ENCODE assay signal across 10 cellular contexts in the genomic region with DNA sequence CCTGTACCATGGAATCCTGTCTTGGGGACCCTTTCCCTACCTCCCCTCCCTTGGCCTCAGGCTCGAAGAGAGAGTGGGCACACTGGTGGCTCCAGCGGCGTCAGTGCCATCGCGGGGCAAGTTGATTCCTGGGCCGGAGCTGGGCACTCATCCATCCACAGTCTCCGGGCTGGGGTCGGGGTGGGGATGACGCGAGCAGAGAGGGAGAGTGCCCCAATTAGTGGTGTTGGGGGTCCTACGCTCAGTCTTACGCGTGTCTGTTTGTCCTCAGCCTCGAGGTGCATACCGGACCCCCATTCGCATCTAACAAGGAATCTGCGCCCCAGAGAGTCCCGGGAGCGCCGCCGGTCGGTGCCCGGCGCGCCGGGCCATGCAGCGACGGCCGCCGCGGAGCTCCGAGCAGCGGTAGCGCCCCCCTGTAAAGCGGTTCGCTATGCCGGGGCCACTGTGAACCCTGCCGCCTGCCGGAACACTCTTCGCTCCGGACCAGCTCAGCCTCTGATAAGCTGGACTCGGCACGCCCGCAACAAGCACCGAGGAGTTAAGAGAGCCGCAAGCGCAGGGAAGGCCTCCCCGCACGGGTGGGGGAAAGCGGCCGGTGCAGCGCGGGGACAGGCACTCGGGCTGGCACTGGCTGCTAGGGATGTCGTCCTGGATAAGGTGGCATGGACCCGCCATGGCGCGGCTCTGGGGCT. TPM values are rescaled to one million over a fixed set of nuclear protein-coding genes. Genes with fewer than 3 reads are reported as not detected.
A peak's percentile ranks its signal among the peaks of the same experiment; 100 is the strongest.
DNase-seq lines count a peak whose midpoint lies in the region; ATAC-seq, FAIRE-seq and TF ChIP-seq lines count a peak whose summit lies in the region.
"Had no signal": no experiment of that assay in that cellular context is flagged by ENCODE, and none has a peak within 500 bp of the region (broad histone marks: within the 10 kb centered on the region; RNA-seq: fewer than 3 reads in every experiment).

No MANE protein-coding gene starts in this region.

- 2% methylated on average over 49 of the region's 58 CpGs; no CpG with 5 or more reads in 1 of the 2 experiments for WGBS in H1 (ENCODE audit: extremely low coverage in 1 of 2, insufficient coverage in 1 of 2, insufficient read length in 1 of 2, insufficient replicate concordance in 2 of 2, low coverage in 1 of 2, low lambda C conversion rate in 2 of 2, missing lambda C conversion rate in 1 of 2), 2 experiments

- no peak overlapping the region for H2BK5ac ChIP-seq in H1 (ENCODE audit: low read depth, low read length)

- FAIRE-seq in H1 (lab: Jason Lieb, UNC): no peak

- POLR2A ChIA-PET in H1 (lab: Charles Lee; ENCODE audit: partially characterized antibody): no interaction called here

- no peak overlapping the region for H3K4ac ChIP-seq in H1 (replicated peaks; ENCODE audit: insufficient read length, low read depth, low read length)

- H3K18ac ChIP-seq in H1 (ENCODE audit: extremely low read depth, low read length): no peak overlapping the region

- peaks cover 30 to 57% (median 53%) of the 10 kb centered on the region in 4 experiments for H3K27me3 ChIP-seq in H1 (replicated peaks in 1 of 4; ENCODE audit: control insufficient read depth in 3 of 4, extremely low read depth in 1 of 4, insufficient read depth in 3 of 4, low read length in 3 of 4)
- no peaks in the 10 kb centered on the region for H3K27me3 ChIP-seq in vagina

- no peak overlapping the region for H3K14ac ChIP-seq in H1 (ENCODE audit: insufficient read length)

- no peak overlapping the region for H2BK12ac ChIP-seq in H1 (ENCODE audit: low read depth, low read length)

- intact Hi-C loops in mucosa of descending colon (cut with DNase I, micrococcal nuclease) (no loop called here), vagina (cut with DNase I) (no loop called here)

- CTCF ChIA-PET in H1 (lab: Charles Lee; ENCODE audit: partially characterized antibody): interaction anchor here (0.7 to 1.9 kb wide), 12 partner anchors 8 to 589 kb away, joined by 3 to 5 read pairs (median 3); no protein-coding TSS in a partner anchor

- peak; percentile 3 for DNase-seq in stimulated activated CD4-positive, alpha-beta T cell treated with anti-CD3 and anti-CD28 coated beads, Interleukin-15, amount 100 ng/mL, for 24 hours
- DNase-seq in stimulated activated CD4-positive, alpha-beta T cell treated with anti-CD3 and anti-CD28 coated beads, Interleukin-4, amount 100 ng/mL, for 4 hours: no peak
- DNase-seq in H1 (ENCODE audit: low read depth in 1 of 2, low spot score in 2 of 2): peak in 1 of 2 experiments; percentile 75
- peak in 1 of 3 donors; percentile 52 for DNase-seq in mucosa of descending colon
- DNase-seq in vagina (ENCODE audit: extremely low spot score in 2 of 2): no peak
- no peak for DNase-seq in DMS79 treated with DMSO at 0.1 percent for 48 hours (lab: John Stamatoyannopoulos, UW)
- DNase-seq in activated effector memory CD4-positive, alpha-beta T cell treated with anti-CD3 and anti-CD28 coated beads, Interleukin-2, amount 50 U/mL, for 16 hours: no peak
- DNase-seq: activated CD8-positive, alpha-beta memory T cell treated with anti-CD3 and anti-CD28 coated beads for 24 hours had no signal

- H3K4me3 ChIP-seq in H1 (ENCODE audit: extremely low read depth in 1 of 4, insufficient read depth in 2 of 4, low read depth in 3 of 4, low read length in 4 of 4): peak overlapping the region; percentile 37 to 64 (median 56)
- no peak overlapping the region for H3K4me3 ChIP-seq in mucosa of descending colon
- peak overlapping the region; percentile 64 to 65 for H3K4me3 ChIP-seq in vagina

- H3K36me3 ChIP-seq in H1 (ENCODE audit: control insufficient read depth in 2 of 4, insufficient read depth in 4 of 4, low read length in 3 of 4) (no peaks in the 10 kb centered on the region), mucosa of descending colon (ENCODE audit: low read depth) (no peaks in the 10 kb centered on the region), vagina (no peaks in the 10 kb centered on the region)

- peaks cover 19% of the 10 kb centered on the region; the same call in 1 of the 2 replicates for H3K23me2 ChIP-seq in H1 (ENCODE audit: low read depth, low read length)

- no peak for TF ChIP-seq EP300 in H1 (IDR thresholded peaks at IDR 0.05; ENCODE audit: borderline replicate concordance in 1 of 2, low read depth in 2 of 2, low read length in 2 of 2)

- H3K9ac ChIP-seq in H1 (replicated peaks in 1 of 4; ENCODE audit: extremely low read depth in 1 of 4, low read depth in 3 of 4, low read length in 3 of 4): no peak overlapping the region

- H2BK120ac ChIP-seq in H1 (replicated peaks; ENCODE audit: low read depth, low read length): no peak overlapping the region

- peak; percentile 9 to 23; a peak in 2 of 4 replicates for TF ChIP-seq RAD21 in H1 (IDR thresholded peaks at IDR 0.05 in 1 of 2, conservative IDR thresholded peaks at IDR 0.05 in 1 of 2; ENCODE audit: low read depth in 2 of 2, low read length in 2 of 2)

- no peaks in the 10 kb centered on the region for H3K9me3 ChIP-seq in H1 (ENCODE audit: insufficient read depth in 2 of 2, low read depth in 1 of 2, low read length in 1 of 2)
- H3K9me3 ChIP-seq in mucosa of descending colon: no peaks in the 10 kb centered on the region
- H3K9me3 ChIP-seq in vagina: no peaks in the 10 kb centered on the region

- H3K23ac ChIP-seq in H1 (ENCODE audit: insufficient read length): no peak overlapping the region

- peaks cover 2 to 4% of the 10 kb centered on the region in 2 experiments for H4K20me1 ChIP-seq in H1 (replicated peaks in 1 of 2; ENCODE audit: control insufficient read depth in 1 of 2, insufficient read depth in 2 of 2, low read length in 2 of 2)

- peak overlapping the region; percentile 66; the same call in 1 of the 2 replicates for H4K8ac ChIP-seq in H1 (ENCODE audit: extremely low read depth, insufficient read depth, low read length)

- no peak overlapping the region for H2BK20ac ChIP-seq in H1 (ENCODE audit: low read length)

- TF ChIP-seq CTCF in H1 (IDR thresholded peaks at IDR 0.05; ENCODE audit: control extremely low read depth in 1 of 3, insufficient read depth in 1 of 3, low read depth in 1 of 3, low read length in 3 of 3) (peak in 1 of 3 experiments; percentile 16; a peak in 2 of 4 replicates), mucosa of descending colon (IDR thresholded peaks at IDR 0.05) (no peak), vagina (IDR thresholded peaks at IDR 0.05) (no peak)

- no peak overlapping the region for H3K56ac ChIP-seq in H1 (replicated peaks; ENCODE audit: insufficient read length, low read depth, low read length)

- H2AK5ac ChIP-seq in H1 (ENCODE audit: low read depth, low read length): no peak overlapping the region

- peak overlapping the region; percentile 89 to 93 for H3K4me2 ChIP-seq in H1 (ENCODE audit: insufficient read depth in 1 of 2, low read depth in 2 of 2, low read length in 2 of 2)

- H4K91ac ChIP-seq in H1 (replicated peaks; ENCODE audit: insufficient read length, low read length): no peak overlapping the region

- H3K79me2 ChIP-seq in H1 (ENCODE audit: control insufficient read depth in 1 of 2, insufficient read depth in 2 of 2, low read length in 2 of 2): no peaks in the 10 kb centered on the region

- H3K27ac ChIP-seq in H1 (ENCODE audit: low read depth, low read length) (no peak overlapping the region), vagina (peak overlapping the region; percentile 82)

- H2AFZ ChIP-seq in H1 (ENCODE audit: low read length): peak overlapping the region; percentile 64

- H3K4me1 ChIP-seq in H1 (replicated peaks in 1 of 4; ENCODE audit: control insufficient read depth in 3 of 4, insufficient read depth in 4 of 4, low read length in 3 of 4): peaks cover 0 to 12% (median 9%) of the 10 kb centered on the region in 4 experiments; a peak in 6 of 7 replicates
- peaks cover 19% of the 10 kb centered on the region for H3K4me1 ChIP-seq in mucosa of descending colon (ENCODE audit: low read depth)
- peaks cover 10% of the 10 kb centered on the region for H3K4me1 ChIP-seq in vagina

- ATAC-seq in mucosa of descending colon: peak; percentile 37
- ATAC-seq in HG03442 (IDR thresholded peaks at IDR 0.05; ENCODE audit: unreplicated experiment): no peak

- H2BK15ac ChIP-seq in H1 (ENCODE audit: low read length): no peak overlapping the region

- no peak overlapping the region for H4K5ac ChIP-seq in H1 (ENCODE audit: insufficient read length, low read depth, low read length)

- no peak for TF ChIP-seq POLR2A in H1 (IDR thresholded peaks at IDR 0.05; ENCODE audit: control extremely low read depth in 1 of 2, low read depth in 2 of 2, low read length in 2 of 2)
- no peak for TF ChIP-seq POLR2A in vagina (IDR thresholded peaks at IDR 0.05)

- H3K79me1 ChIP-seq in H1 (ENCODE audit: low read depth, low read length): no peaks in the 10 kb centered on the region

TF ChIP-seq in H1, 55 proteins besides CTCF, POLR2A, EP300 and RAD21 (continues in another document):
- TF ChIP-seq EZH2 (IDR thresholded peaks at IDR 0.05; ENCODE audit: low read depth, low read length, severe bottlenecking): peak; percentile 93
- TF ChIP-seq KDM5A (IDR thresholded peaks at IDR 0.05; ENCODE audit: low read length): no peak
- no peak for TF ChIP-seq TCF12 (IDR thresholded peaks at IDR 0.05; ENCODE audit: low read depth, low read length)
- no peak for TF ChIP-seq SP4 (IDR thresholded peaks at IDR 0.05; ENCODE audit: low read length)
- no peak for TF ChIP-seq ASH2L (IDR thresholded peaks at IDR 0.05; ENCODE audit: low read length)
- peak; percentile 40; the same call in 1 of the 2 replicates for TF ChIP-seq TBP (IDR thresholded peaks at IDR 0.05; ENCODE audit: low read depth, low read length)
- TF ChIP-seq SUZ12 (IDR thresholded peaks at IDR 0.05; ENCODE audit: low read length): peak; percentile 89

RNA-seq across cellular contexts. Expression of gene NTRK2, which starts 0.7 kb away (rescaled TPM):
- 0.04 and 0.08 TPM in 2 replicates for total RNA-seq in H1 (2021; fragmentation: NEBNext Ultra II Directional; extraction: Animal tissue kit (Norgen Biotek cat#: 25700))
- polyA plus RNA-seq in H1 (2011; rRNA removed): 0.03 TPM in 2 replicates
- polyA plus RNA-seq in H1 (2011; cell fraction: cytosol; rRNA removed): 0.03 TPM
- polyA plus RNA-seq in H1 (2011; cell fraction: nucleus; rRNA removed): 0.07 TPM
- 0.03 to 0.08 TPM in 2 of 4 replicates, not detected in the others for polyA plus RNA-seq in H1 (2012, experiment 1 of 2)
- polyA plus RNA-seq in H1 (2012, experiment 2 of 2): not detected
- 0.08 TPM for polyA plus RNA-seq in H1 (2013, experiment 1 of 2)
- polyA plus RNA-seq in H1 (2013, experiment 2 of 2): 0.06 TPM
- polyA minus RNA-seq in H1 (2011; rRNA and poly(A)+ RNA removed): 0.03 and 0.05 TPM in 2 replicates
- not detected for polyA minus RNA-seq in H1 (2011; cell fraction: cytosol; rRNA and poly(A)+ RNA removed)
- polyA minus RNA-seq in H1 (2011; cell fraction: nucleus; rRNA and poly(A)+ RNA removed): 0.30 TPM
- total RNA-seq in mucosa of descending colon (1 to 10 TPM; 1.7 to 3.5 (median 2.5) TPM), vagina (16.0 TPM)
- total RNA-seq: HT1080 had no signal
